15 cellular contexts compared by ENCODE assay signal in the genomic region with DNA sequence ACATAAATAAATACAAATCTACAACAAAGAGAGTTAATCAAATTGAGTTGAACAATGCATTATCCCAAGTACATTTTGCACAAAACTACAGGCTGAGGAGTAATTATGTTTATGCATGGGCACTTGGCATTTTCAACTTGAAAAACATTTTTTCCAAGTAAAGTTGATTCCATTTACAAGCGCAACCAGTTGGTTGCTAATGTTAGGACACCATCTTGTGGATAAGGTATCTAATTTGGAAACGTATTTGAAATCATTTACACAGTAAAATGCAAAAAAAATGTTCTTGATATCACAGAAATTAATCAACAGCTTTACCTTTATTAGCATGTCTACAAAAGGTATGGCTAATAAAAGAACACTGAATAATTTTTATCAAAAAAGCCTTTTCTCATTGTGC. TPM values are rescaled to one million over a fixed set of nuclear protein-coding genes. Genes with fewer than 3 reads are reported as not detected.
DNase-seq lines count a peak whose midpoint lies in the region; ATAC-seq and TF ChIP-seq lines count a peak whose summit lies in the region.
"Had no signal": no experiment of that assay in that cellular context is flagged by ENCODE, and none has a peak within 500 bp of the region (broad histone marks: within the 10 kb centered on the region; RNA-seq: fewer than 3 reads in every experiment).

No MANE protein-coding gene starts in this region.

- CTCF ChIA-PET in Panc1 (lab: Charles Lee), result no interaction called here

- H3K27me3 ChIP-seq in left ventricle myocardium inferior (ENCODE audit: low read depth) (no peaks in the 10 kb centered on the region), Panc1 (ENCODE audit: control insufficient read depth, insufficient read depth, low read length) (no peaks in the 10 kb centered on the region)
- H3K27me3 ChIP-seq: adrenal gland had no signal

- peaks cover 4 to 7% of the 10 kb centered on the region in 2 donors for H3K9me3 Mint-ChIP-seq in natural killer cell
- no peaks in the 10 kb centered on the region for H3K9me3 Mint-ChIP-seq in activated T-helper 2 cell treated with anti-CD3 and anti-CD28 coated beads, Interferon-gamma antibody, Interleukin-2, Interleukin-4, amounts not matched to agents 10 μg/mL and 5 μg/mL and 100 μg/mL, durations not matched to agents 14 hours and 24 hours and 36 hours

- in situ Hi-C loops in Panc1 (cut with HindIII; ENCODE audit: low pct_unique_long_range_greater_than_20kb, low sequenced_read_pairs), result no loop called here

- H3K36me3 ChIP-seq in left ventricle myocardium inferior (no peaks in the 10 kb centered on the region), Panc1 (ENCODE audit: control insufficient read depth, insufficient read depth, low read length) (no peaks in the 10 kb centered on the region)
- H3K36me3 ChIP-seq: adrenal gland, lower lobe of right lung had no signal

- no peak overlapping the region for H3K27ac Mint-ChIP-seq in natural killer cell
- no peak overlapping the region for H3K27ac Mint-ChIP-seq in activated T-helper 2 cell treated with anti-CD3 and anti-CD28 coated beads, Interferon-gamma antibody, Interleukin-2, Interleukin-4, amounts not matched to agents 10 μg/mL and 5 μg/mL and 100 μg/mL, durations not matched to agents 14 hours and 24 hours and 36 hours
- H3K27ac Mint-ChIP-seq: CD14-positive monocyte had no signal

- H3K36me3 Mint-ChIP-seq in natural killer cell, result no peaks in the 10 kb centered on the region
- no peaks in the 10 kb centered on the region for H3K36me3 Mint-ChIP-seq in activated T-helper 2 cell treated with anti-CD3 and anti-CD28 coated beads, Interferon-gamma antibody, Interleukin-2, Interleukin-4, amounts not matched to agents 10 μg/mL and 5 μg/mL and 100 μg/mL, durations not matched to agents 14 hours and 24 hours and 36 hours (ENCODE audit: low read depth)
- H3K36me3 Mint-ChIP-seq: CD14-positive monocyte had no signal

- H3K27ac ChIP-seq in left ventricle myocardium inferior (replicated peaks) (no peak overlapping the region), Panc1 (ENCODE audit: low read length) (no peak overlapping the region)
- H3K27ac ChIP-seq: adrenal gland, lower lobe of right lung had no signal

- intact Hi-C loops in left ventricle myocardium inferior (cut with micrococcal nuclease), result no loop called here
- intact Hi-C loops in left ventricle myocardium superior (cut with micrococcal nuclease), result no loop called here
- intact Hi-C loops in Panc1 (cut with micrococcal nuclease; ENCODE audit: unreplicated experiment), result no loop called here
- intact Hi-C loops in natural killer cell (cut with micrococcal nuclease), result no loop called here
- intact Hi-C loops in activated T-helper 2 cell treated with anti-CD3 and anti-CD28 coated beads, Interferon-gamma antibody, Interleukin-2, Interleukin-4, amounts not matched to agents 10 μg/mL and 5 μg/mL and 100 μg/mL, durations not matched to agents 14 hours and 24 hours and 36 hours (cut with micrococcal nuclease), result no loop called here

- H3K4me1 ChIP-seq in left ventricle myocardium inferior (no peaks in the 10 kb centered on the region), Panc1 (ENCODE audit: control insufficient read depth, insufficient read depth, low read length) (no peaks in the 10 kb centered on the region)
- H3K4me1 ChIP-seq: adrenal gland, lower lobe of right lung had no signal

- TF ChIP-seq POLR2A in erythroblast (IDR thresholded peaks at IDR 0.05; ENCODE audit: low read length), result no peak

- H3K4me1 Mint-ChIP-seq in natural killer cell, result no peaks in the 10 kb centered on the region
- H3K4me1 Mint-ChIP-seq in activated T-helper 2 cell treated with anti-CD3 and anti-CD28 coated beads, Interferon-gamma antibody, Interleukin-2, Interleukin-4, amounts not matched to agents 10 μg/mL and 5 μg/mL and 100 μg/mL, durations not matched to agents 14 hours and 24 hours and 36 hours (ENCODE audit: low read depth), result no peaks in the 10 kb centered on the region
- H3K4me1 Mint-ChIP-seq: CD14-positive monocyte had no signal

- H3K27me3 Mint-ChIP-seq in natural killer cell (ENCODE audit: low read depth in 2 of 2), result no peaks in the 10 kb centered on the region
- no peaks in the 10 kb centered on the region for H3K27me3 Mint-ChIP-seq in activated T-helper 2 cell treated with anti-CD3 and anti-CD28 coated beads, Interferon-gamma antibody, Interleukin-2, Interleukin-4, amounts not matched to agents 10 μg/mL and 5 μg/mL and 100 μg/mL, durations not matched to agents 14 hours and 24 hours and 36 hours (ENCODE audit: low read depth)

- no TSS peak for BruUV-seq in Panc1 (replicated peaks; lab: Mats Ljungman, UMichigan)

- no peak overlapping the region for H3K4me3 Mint-ChIP-seq in natural killer cell
- no peak overlapping the region for H3K4me3 Mint-ChIP-seq in activated T-helper 2 cell treated with anti-CD3 and anti-CD28 coated beads, Interferon-gamma antibody, Interleukin-2, Interleukin-4, amounts not matched to agents 10 μg/mL and 5 μg/mL and 100 μg/mL, durations not matched to agents 14 hours and 24 hours and 36 hours (ENCODE audit: low read depth)
- H3K4me3 Mint-ChIP-seq: CD14-positive monocyte had no signal

- H3K4me3 ChIP-seq in left ventricle myocardium inferior, result no peak overlapping the region
- H3K4me3 ChIP-seq in Panc1 (ENCODE audit: low read depth in 2 of 2, low read length in 2 of 2), result no peak overlapping the region
- H3K4me3 ChIP-seq: adrenal gland, lower lobe of right lung had no signal

- no peak for ATAC-seq in left ventricle myocardium superior
- no peak for ATAC-seq in Panc1
- no peak for ATAC-seq in natural killer cell
- no peak for ATAC-seq in HG03457 (IDR thresholded peaks at IDR 0.05; ENCODE audit: unreplicated experiment)
- ATAC-seq: lower lobe of right lung had no signal

- peak; percentile 40 for TF ChIP-seq CTCF in left ventricle myocardium inferior (IDR thresholded peaks at IDR 0.05; ENCODE audit: borderline replicate concordance)
- peak; percentile 15; the same call in 1 of the 2 replicates for TF ChIP-seq CTCF in Panc1 (IDR thresholded peaks at IDR 0.05)
- no peak for TF ChIP-seq CTCF in natural killer cell (IDR thresholded peaks at IDR 0.05)

- H3K9me3 ChIP-seq in left ventricle myocardium inferior (replicated peaks), result no peaks in the 10 kb centered on the region
- H3K9me3 ChIP-seq in Panc1 (ENCODE audit: control insufficient read depth, insufficient read depth, low read depth, low read length), result no peaks in the 10 kb centered on the region
- H3K9me3 ChIP-seq: adrenal gland, lower lobe of right lung had no signal

- POLR2A ChIA-PET in Panc1 (lab: Charles Lee), result no interaction called here

- DNase-seq in left ventricle myocardium inferior, result no peak
- no peak for DNase-seq in left ventricle myocardium superior
- DNase-seq in Panc1 (ENCODE audit: low read depth, low spot score), result peak; percentile 1
- DNase-seq in erythroblast (lab: John Stamatoyannopoulos, UW), result peak; percentile 30 to 46
- no peak for DNase-seq in NCI-H2171 (lab: John Stamatoyannopoulos, UW)
- DNase-seq in natural killer cell, result no peak
- DNase-seq in activated T-helper 2 cell treated with anti-CD3 and anti-CD28 coated beads, Interferon-gamma antibody, Interleukin-2, Interleukin-4, amounts not matched to agents 10 μg/mL and 5 μg/mL and 100 μg/mL, durations not matched to agents 14 hours and 24 hours and 36 hours (ENCODE audit: low spot score), result no peak
- DNase-seq: adrenal gland, lower lobe of right lung, NCI-H1436, retina, SIG-M5 had no signal

RNA-seq across cellular contexts. Expression of gene FTMT, which starts 18.8 kb away (rescaled TPM):
- total RNA-seq in left ventricle myocardium inferior (not detected), left ventricle myocardium superior (not detected), Panc1 (2021; ENCODE audit: unreplicated experiment) (not detected), natural killer cell (not detected)
- not detected for polyA plus RNA-seq in Panc1 (2012; ENCODE audit: insufficient read length)
- not detected in 2 replicates for total RNA-seq in activated T-helper 2 cell treated with anti-CD3 and anti-CD28 coated beads, Interferon-gamma antibody, Interleukin-2, Interleukin-4, amounts not matched to agents 10 μg/mL and 5 μg/mL and 100 μg/mL, durations not matched to agents 14 hours and 24 hours and 36 hours
- total RNA-seq: adrenal gland, frontal cortex, lower lobe of right lung had no signal
- polyA plus RNA-seq: adrenal gland, CD14-positive monocyte had no signal

Comparison
In these comparisons a context has a peak if more than half of its experiments do, and no peak if none do; other contexts are left out.
1. DNase-seq: peak in Panc1 (single experiment) and erythroblast (2 of 2); none in left ventricle myocardium inferior (single experiment), left ventricle myocardium superior (single experiment), NCI-H2171 (single experiment), natural killer cell (single experiment) and activated T-helper 2 cell treated with anti-CD3 and anti-CD28 coated beads, Interferon-gamma antibody, Interleukin-2, Interleukin-4, amounts not matched to agents 10 μg/mL and 5 μg/mL and 100 μg/mL, durations not matched to agents 14 hours and 24 hours and 36 hours (single experiment).